ENCODE assay signal across 17 cellular contexts in genomic region chr3:195064300-195064931, GRCh38.
A peak's percentile ranks its signal among the peaks of the same experiment; 100 is the strongest.
DNase-seq lines count a peak whose midpoint lies in the region; ATAC-seq and TF ChIP-seq lines count a peak whose summit lies in the region.
"Had no signal": no experiment of that assay in that cellular context is flagged by ENCODE, and none has a peak within 500 bp of the region (broad histone marks: within the 10 kb centered on the region; RNA-seq: fewer than 3 reads in every experiment).

No MANE protein-coding gene starts in this region.

- DNase-seq in RPMI8226 (peak; percentile 93), left cardiac atrium (peak; percentile 8), psoas muscle (peak in 1 of 2 donors; percentile 63), NCI-H2107 (lab: John Stamatoyannopoulos, UW) (no peak), NCI-H2081 treated with DMSO at 0.1 percent for 48 hours (lab: John Stamatoyannopoulos, UW) (no peak), NCI-H2227 treated with DMSO at 0.1 percent for 48 hours (lab: John Stamatoyannopoulos, UW) (no peak), NCI-H2107 treated with DMSO at 0.1 percent for 48 hours (lab: John Stamatoyannopoulos, UW; ENCODE audit: unreplicated experiment) (no peak)
- DNase-seq: ACHN; activated CD8-positive, alpha-beta T cell treated with anti-CD3 and anti-CD28 coated beads, Interleukin-2, amount 10 ng/mL, durations not matched to agents 7 days and 5 days; activated naive CD4-positive, alpha-beta T cell treated with anti-CD3 and anti-CD28 coated beads, Interleukin-2, amount 50 U/mL, for 16 hours; activated T-cell treated with anti-CD3 and anti-CD28 coated beads, Interleukin-2, amount 50 U/mL, for 4 hours; hippocampal formation; KG1; mesenchymal stem cell; NCI-H1930; SIG-M5 had no signal

- TF ChIP-seq CTCF in psoas muscle (IDR thresholded peaks at IDR 0.05): no peak

- no peaks in the 10 kb centered on the region for H4K20me1 ChIP-seq in BLaER1 treated with 17β-estradiol and CSF1 and Interleukin-3, amounts not matched to agents 10 nM and 100 nM

- peaks cover 9 to 21% (median 15%) of the 10 kb centered on the region in 11 experiments; a peak in 21 of 22 replicates for H3K36me3 ChIP-seq in BLaER1 treated with 17β-estradiol and CSF1 and Interleukin-3, amounts not matched to agents 10 nM and 100 nM
- H3K36me3 ChIP-seq in psoas muscle (ENCODE audit: insufficient read depth in 1 of 2, low read depth in 1 of 2): no peaks in the 10 kb centered on the region

- H3K4me1 ChIP-seq in BLaER1 treated with 17β-estradiol and CSF1 and Interleukin-3, amounts not matched to agents 10 nM and 100 nM: peaks cover 15 to 49% (median 41%) of the 10 kb centered on the region in 10 experiments
- peaks cover 19% of the 10 kb centered on the region for H3K4me1 ChIP-seq in psoas muscle

- ATAC-seq in left cardiac atrium: no peak
- ATAC-seq in psoas muscle: peak; percentile 64 to 93 (median 88)
- ATAC-seq: activated CD8-positive, alpha-beta T cell treated with anti-CD3 and anti-CD28 coated beads, Interleukin-2, amount 10 ng/mL, durations not matched to agents 7 days and 5 days; activated T-cell treated with anti-CD3 and anti-CD28 coated beads, Interleukin-2, amount 50 U/mL, for 4 hours had no signal

- H3K4me2 ChIP-seq in BLaER1 treated with 17β-estradiol and CSF1 and Interleukin-3, amounts not matched to agents 10 nM and 100 nM: peak overlapping the region; percentile 0 to 90 (median 69); a peak in 21 of 22 replicates

- peak overlapping the region in 1 of 11 experiments; percentile 3; a peak in 1 of 22 replicates for H3K9ac ChIP-seq in BLaER1 treated with 17β-estradiol and CSF1 and Interleukin-3, amounts not matched to agents 10 nM and 100 nM

- H3K9me3 ChIP-seq in BLaER1 treated with 17β-estradiol and CSF1 and Interleukin-3, amounts not matched to agents 10 nM and 100 nM (replicated peaks in 1 of 11): peaks cover 0 to 11% (median 6%) of the 10 kb centered on the region in 11 experiments; a peak in 4 of 22 replicates
- H3K9me3 ChIP-seq in psoas muscle: no peaks in the 10 kb centered on the region

- WGBS in psoas muscle, 3 donors: 39 to 47% (median 41%) methylated on average over 8 of the region's 8 CpGs

- no peak overlapping the region for H3K4me3 ChIP-seq in BLaER1 treated with 17β-estradiol and CSF1 and Interleukin-3, amounts not matched to agents 10 nM and 100 nM
- no peak overlapping the region for H3K4me3 ChIP-seq in psoas muscle

- intact Hi-C loops in left cardiac atrium (cut with DNase I): no loop called here
- intact Hi-C loops in psoas muscle (cut with DNase I): no loop called here

- peaks cover 0 to 16% (median 4%) of the 10 kb centered on the region in 11 experiments; a peak in 8 of 22 replicates for H3K27me3 ChIP-seq in BLaER1 treated with 17β-estradiol and CSF1 and Interleukin-3, amounts not matched to agents 10 nM and 100 nM
- H3K27me3 ChIP-seq in psoas muscle (ENCODE audit: insufficient read depth in 3 of 3, low read length in 2 of 3): no peaks in the 10 kb centered on the region

- no peak overlapping the region for H3K27ac ChIP-seq in BLaER1 treated with 17β-estradiol and CSF1 and Interleukin-3, amounts not matched to agents 10 nM and 100 nM
- peak overlapping the region; percentile 64 for H3K27ac ChIP-seq in psoas muscle

Comparison
In these comparisons a context has a peak if more than half of its experiments do, and no peak if none do; other contexts are left out.
1. DNase-seq: peak in RPMI8226 (single experiment) and left cardiac atrium (single experiment); none in NCI-H2107 (single experiment), NCI-H2081 treated with DMSO at 0.1 percent for 48 hours (single experiment), NCI-H2227 treated with DMSO at 0.1 percent for 48 hours (single experiment) and NCI-H2107 treated with DMSO at 0.1 percent for 48 hours (single experiment).
2. ATAC-seq: peak in psoas muscle (4 of 4); none in left cardiac atrium (0 of 2).